Comparison of ENCODE assay signal across 10 cellular contexts in the genomic region with DNA sequence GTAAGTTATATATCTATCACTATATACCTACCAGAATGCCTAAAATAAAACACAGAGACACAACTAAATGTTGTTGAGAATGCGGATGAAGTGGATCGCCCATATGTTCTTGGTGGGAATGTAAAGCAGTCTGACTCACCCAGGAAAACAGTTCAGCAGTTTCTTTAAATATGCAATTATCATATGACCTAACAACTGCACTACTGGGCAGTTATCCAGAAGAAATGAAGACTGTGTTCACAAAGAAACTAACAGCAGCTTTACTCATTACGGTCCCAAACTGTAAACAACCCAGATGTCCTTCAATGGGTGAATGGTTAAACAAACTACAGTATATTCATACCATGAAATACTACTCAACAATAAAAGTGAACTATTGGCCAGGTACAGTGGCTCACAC. TPM values are rescaled to one million over a fixed set of nuclear protein-coding genes. Genes with fewer than 3 reads are reported as not detected.
A peak's percentile ranks its signal among the peaks of the same experiment; 100 is the strongest.
DNase-seq lines count a peak whose midpoint lies in the region; ATAC-seq and TF ChIP-seq lines count a peak whose summit lies in the region.
"Had no signal": no experiment of that assay in that cellular context is flagged by ENCODE, and none has a peak within 500 bp of the region (broad histone marks: within the 10 kb centered on the region; RNA-seq: fewer than 3 reads in every experiment).

No MANE protein-coding gene starts in this region.

- TF ChIP-seq CTCF in activated CD8-positive, alpha-beta T cell treated with anti-CD3 and anti-CD28 coated beads for 36 hours (IDR thresholded peaks at IDR 0.05): no peak
- no peak for TF ChIP-seq CTCF in adrenal gland (IDR thresholded peaks at IDR 0.05)

- H3K4me1 ChIP-seq in SJCRH30 (peaks cover 6% of the 10 kb centered on the region; the same call in 1 of the 2 replicates), skeletal muscle tissue (ENCODE audit: control insufficient read depth in 3 of 3, insufficient read depth in 3 of 3, low read length in 3 of 3) (peaks cover 0 to 5% (median 0%) of the 10 kb centered on the region in 3 donors), adrenal gland (replicated peaks in 1 of 2) (no peaks in the 10 kb centered on the region)

- H3K4me1 Mint-ChIP-seq in activated CD8-positive, alpha-beta T cell treated with anti-CD3 and anti-CD28 coated beads for 36 hours (ENCODE audit: low read depth): peaks cover 76% of the 10 kb centered on the region
- H3K4me1 Mint-ChIP-seq in activated CD8-positive, alpha-beta T cell treated with anti-CD3 and anti-CD28 coated beads, Interleukin-2, amount 10 ng/mL, durations not matched to agents 7 days and 5 days (ENCODE audit: low read depth): peaks cover 35% of the 10 kb centered on the region

- intact Hi-C loops in activated CD8-positive, alpha-beta T cell treated with anti-CD3 and anti-CD28 coated beads for 36 hours (cut with micrococcal nuclease): no loop called here
- intact Hi-C loops in adrenal gland (cut with DNase I): no loop called here

- no peaks in the 10 kb centered on the region for H3K27me3 Mint-ChIP-seq in activated CD8-positive, alpha-beta T cell treated with anti-CD3 and anti-CD28 coated beads for 36 hours
- no peaks in the 10 kb centered on the region for H3K27me3 Mint-ChIP-seq in activated CD8-positive, alpha-beta T cell treated with anti-CD3 and anti-CD28 coated beads, Interleukin-2, amount 10 ng/mL, durations not matched to agents 7 days and 5 days (ENCODE audit: low read depth)

- no peak for DNase-seq in activated CD8-positive, alpha-beta T cell treated with anti-CD3 and anti-CD28 coated beads for 36 hours
- DNase-seq in activated CD8-positive, alpha-beta T cell treated with anti-CD3 and anti-CD28 coated beads, Interleukin-2, amount 10 ng/mL, durations not matched to agents 7 days and 5 days: no peak
- peak in 1 of 2 experiments; percentile 55 for DNase-seq in SJCRH30
- peak; percentile 82 for DNase-seq in fibroblast of gingiva (ENCODE audit: low read depth)
- DNase-seq in adrenal gland: no peak
- no peak for DNase-seq in AG08396 (ENCODE audit: low spot score)
- DNase-seq: activated CD4-positive, alpha-beta T cell treated with anti-CD3 and anti-CD28 coated beads for 4 hours had no signal

- POLR2A ChIA-PET in activated CD8-positive, alpha-beta T cell treated with anti-CD3 and anti-CD28 coated beads for 36 hours (lab: Charles Lee): interaction anchor here (0.7 to 1.1 kb wide), 2 partner anchors 9 to 10 kb away, joined by 3 read pairs; no protein-coding TSS in a partner anchor
- POLR2A ChIA-PET in activated CD8-positive, alpha-beta T cell treated with anti-CD3 and anti-CD28 coated beads, Interleukin-2, amount 10 ng/mL, durations not matched to agents 7 days and 5 days (lab: Charles Lee): interaction anchor here (0.6 to 1.6 kb wide), 2 partner anchors 13 to 77 kb away, joined by 3 to 6 read pairs; a partner anchor contains a TSS

- TF ChIP-seq POLR2A in adrenal gland (IDR thresholded peaks at IDR 0.05): no peak

- 67 to 78% (median 72%) methylated on average over 3 of the region's 3 CpGs for WGBS in adrenal gland, 4 donors

- H3K36me3 Mint-ChIP-seq in activated CD8-positive, alpha-beta T cell treated with anti-CD3 and anti-CD28 coated beads for 36 hours (ENCODE audit: low read depth): peaks cover 26% of the 10 kb centered on the region
- peaks cover 14% of the 10 kb centered on the region for H3K36me3 Mint-ChIP-seq in activated CD8-positive, alpha-beta T cell treated with anti-CD3 and anti-CD28 coated beads, Interleukin-2, amount 10 ng/mL, durations not matched to agents 7 days and 5 days (ENCODE audit: low read depth)

- H3K27me3 ChIP-seq in SJCRH30: no peaks in the 10 kb centered on the region
- no peaks in the 10 kb centered on the region for H3K27me3 ChIP-seq in skeletal muscle tissue (ENCODE audit: control insufficient read depth in 3 of 3, insufficient read depth in 3 of 3, low read length in 3 of 3)
- H3K27me3 ChIP-seq in adrenal gland: no peaks in the 10 kb centered on the region
- H3K27me3 ChIP-seq: BLaER1 treated with 17β-estradiol and CSF1 and Interleukin-3, amounts not matched to agents 10 nM and 100 nM had no signal

- no peaks in the 10 kb centered on the region for H3K9me3 ChIP-seq in SJCRH30 (replicated peaks)
- no peaks in the 10 kb centered on the region for H3K9me3 ChIP-seq in skeletal muscle tissue (ENCODE audit: control insufficient read depth in 3 of 3, low read length in 3 of 3)
- H3K9me3 ChIP-seq in adrenal gland (replicated peaks in 1 of 3): no peaks in the 10 kb centered on the region
- H3K9me3 ChIP-seq: BLaER1 treated with 17β-estradiol and CSF1 and Interleukin-3, amounts not matched to agents 10 nM and 100 nM had no signal

- no peak for ATAC-seq in activated CD8-positive, alpha-beta T cell treated with anti-CD3 and anti-CD28 coated beads for 36 hours
- no peak for ATAC-seq in activated CD8-positive, alpha-beta T cell treated with anti-CD3 and anti-CD28 coated beads, Interleukin-2, amount 10 ng/mL, durations not matched to agents 7 days and 5 days
- no peak for ATAC-seq in GM21576 (IDR thresholded peaks at IDR 0.05; ENCODE audit: unreplicated experiment)

- H3K27ac Mint-ChIP-seq in activated CD8-positive, alpha-beta T cell treated with anti-CD3 and anti-CD28 coated beads for 36 hours: peak overlapping the region; percentile 82
- no peak overlapping the region for H3K27ac Mint-ChIP-seq in activated CD8-positive, alpha-beta T cell treated with anti-CD3 and anti-CD28 coated beads, Interleukin-2, amount 10 ng/mL, durations not matched to agents 7 days and 5 days

- H3K36me3 ChIP-seq in SJCRH30: no peaks in the 10 kb centered on the region
- H3K36me3 ChIP-seq in skeletal muscle tissue (ENCODE audit: control insufficient read depth in 3 of 3, insufficient read depth in 3 of 3, low read length in 3 of 3): no peaks in the 10 kb centered on the region
- H3K36me3 ChIP-seq in adrenal gland (replicated peaks in 1 of 2): no peaks in the 10 kb centered on the region

- H3K4me3 ChIP-seq in SJCRH30: no peak overlapping the region
- H3K4me3 ChIP-seq in skeletal muscle tissue (ENCODE audit: low read length in 3 of 3): no peak overlapping the region
- H3K4me3 ChIP-seq in adrenal gland: no peak overlapping the region

- H3K4me3 Mint-ChIP-seq in activated CD8-positive, alpha-beta T cell treated with anti-CD3 and anti-CD28 coated beads for 36 hours: no peak overlapping the region
- no peak overlapping the region for H3K4me3 Mint-ChIP-seq in activated CD8-positive, alpha-beta T cell treated with anti-CD3 and anti-CD28 coated beads, Interleukin-2, amount 10 ng/mL, durations not matched to agents 7 days and 5 days

- CTCF ChIA-PET in activated CD8-positive, alpha-beta T cell treated with anti-CD3 and anti-CD28 coated beads for 36 hours (lab: Charles Lee): interaction anchor here (1.1 to 1.9 kb wide), 4 partner anchors 10 to 46 kb away, joined by 4 to 10 read pairs (median 6); a partner anchor contains a TSS
- CTCF ChIA-PET in activated CD8-positive, alpha-beta T cell treated with anti-CD3 and anti-CD28 coated beads, Interleukin-2, amount 10 ng/mL, durations not matched to agents 7 days and 5 days (lab: Charles Lee): interaction anchor here (0.6 to 1.3 kb wide), 2 partner anchors 13 to 14 kb away, joined by 3 read pairs; a partner anchor contains a TSS

- no peaks in the 10 kb centered on the region for H3K9me3 Mint-ChIP-seq in activated CD8-positive, alpha-beta T cell treated with anti-CD3 and anti-CD28 coated beads for 36 hours
- no peaks in the 10 kb centered on the region for H3K9me3 Mint-ChIP-seq in activated CD8-positive, alpha-beta T cell treated with anti-CD3 and anti-CD28 coated beads, Interleukin-2, amount 10 ng/mL, durations not matched to agents 7 days and 5 days (ENCODE audit: insufficient read depth)

- H3K9ac ChIP-seq in skeletal muscle tissue (ENCODE audit: low read depth in 1 of 3, low read length in 3 of 3): no peak overlapping the region

- H3K27ac ChIP-seq in SJCRH30: peak overlapping the region; percentile 3; the same call in 1 of the 2 replicates
- peak overlapping the region; percentile 42 for H3K27ac ChIP-seq in skeletal muscle tissue (ENCODE audit: low read depth, low read length)
- peak overlapping the region in 1 of 5 donors; percentile 36 for H3K27ac ChIP-seq in adrenal gland

RNA-seq across cellular contexts. Expression of a gene that starts 14.3 kb away (rescaled TPM):
- total RNA-seq in activated CD8-positive, alpha-beta T cell treated with anti-CD3 and anti-CD28 coated beads for 36 hours: 10 to 100 TPM; 37.7 to 39.0 TPM
- 1 to 10 TPM; 6.0 to 6.1 TPM for total RNA-seq in activated CD8-positive, alpha-beta T cell treated with anti-CD3 and anti-CD28 coated beads, Interleukin-2, amount 10 ng/mL, durations not matched to agents 7 days and 5 days
- not detected in 2 replicates for total RNA-seq in SJCRH30 (2014; rRNA removed; shearing (Covaris generic))
- total RNA-seq in skeletal muscle tissue: 1.0 TPM
- 10 to 100 TPM in 1 of 8 donors, 1 to 10 TPM in 6, under 1 TPM in 1; 0.98 to 12.0 (median 2.0) TPM for total RNA-seq in adrenal gland
- polyA plus RNA-seq in adrenal gland: 1 to 10 TPM in 1 of 3 donors, under 1 TPM in 2; 0.48 to 2.5 (median 0.77) TPM

RNA-seq across cellular contexts. Expression of a gene that starts 46.8 kb away (rescaled TPM):
- 10 to 100 TPM; 20.8 to 21.9 TPM for total RNA-seq in activated CD8-positive, alpha-beta T cell treated with anti-CD3 and anti-CD28 coated beads for 36 hours
- total RNA-seq in activated CD8-positive, alpha-beta T cell treated with anti-CD3 and anti-CD28 coated beads, Interleukin-2, amount 10 ng/mL, durations not matched to agents 7 days and 5 days: 10 to 100 TPM; 17.4 to 18.5 TPM
- total RNA-seq in SJCRH30 (2014; rRNA removed; shearing (Covaris generic)): 36.0 and 42.8 TPM in 2 replicates
- 19.3 TPM for total RNA-seq in skeletal muscle tissue
- total RNA-seq in adrenal gland: 10 to 100 TPM; 17.8 to 56.9 (median 25.8) TPM
- 10 to 100 TPM; 15.1 to 38.6 (median 19.1) TPM for polyA plus RNA-seq in adrenal gland
